In the genomic region with DNA sequence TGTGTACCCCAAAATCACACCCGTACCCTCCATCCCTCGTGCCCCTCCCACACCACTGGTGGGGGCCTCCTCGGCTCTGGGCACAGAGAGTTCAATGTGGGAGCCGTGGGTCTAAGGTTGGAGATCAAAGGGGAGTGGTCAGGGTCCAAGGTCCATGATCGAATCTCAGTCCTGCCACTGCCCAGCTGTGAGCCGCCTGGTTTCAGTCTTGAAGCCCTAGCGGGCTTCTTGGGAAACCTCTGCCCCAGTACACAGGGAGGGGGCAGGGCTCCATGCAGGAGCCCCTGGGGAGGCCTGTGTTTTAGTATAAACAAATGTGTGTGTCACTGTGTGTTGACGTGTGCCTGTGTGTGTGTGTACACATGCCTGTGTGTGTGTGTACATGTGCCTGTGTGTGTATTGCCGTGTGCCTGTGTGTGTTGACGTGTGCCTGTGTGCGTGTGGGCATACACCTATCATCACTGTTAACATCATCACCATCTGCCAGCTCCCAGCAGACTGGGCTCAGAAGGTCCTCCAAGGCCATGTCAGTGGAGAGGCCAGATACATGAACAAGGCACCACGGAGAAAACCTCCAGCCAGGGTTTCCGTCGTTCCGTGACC, we compare ENCODE assay signal across 16 cellular contexts. TPM values are rescaled to one million over a fixed set of nuclear protein-coding genes. Genes with fewer than 3 reads are reported as not detected.
DNase-seq lines count a peak whose midpoint lies in the region; ATAC-seq, FAIRE-seq and TF ChIP-seq lines count a peak whose summit lies in the region.
"Had no signal": no experiment of that assay in that cellular context is flagged by ENCODE, and none has a peak within 500 bp of the region (broad histone marks: within the 10 kb centered on the region; RNA-seq: fewer than 3 reads in every experiment).

No MANE protein-coding gene starts in this region.

- DNase-seq in WTC11 (ENCODE audit: low spot score) (no peak), kidney (peak; percentile 26), psoas muscle (peak; percentile 1 to 26), T-helper 17 cell (no peak), NCI-H1092 (lab: John Stamatoyannopoulos, UW) (no peak), H54 (ENCODE audit: insufficient read length, low spot score) (no peak)
- DNase-seq: AML-193; Caco-2; CD4-positive, CD25-positive, alpha-beta regulatory T cell; EL; NCI-H187 treated with DMSO at 0.1 percent for 48 hours; NCI-H446; NCI-H69; SIG-M5 had no signal

- WGBS in psoas muscle, 3 donors = 81 to 87% (median 84%) methylated on average over 15 of the region's 15 CpGs

- H3K4me2 ChIP-seq in BLaER1 = peak overlapping the region; percentile 29

- no peak for TF ChIP-seq CTCF in WTC11 (IDR thresholded peaks at IDR 0.05)
- TF ChIP-seq CTCF in kidney (IDR thresholded peaks at IDR 0.05; ENCODE audit: borderline replicate concordance, extremely low read depth, insufficient read depth) = no peak
- no peak for TF ChIP-seq CTCF in psoas muscle (IDR thresholded peaks at IDR 0.05)

- H3K4me3 ChIP-seq in BLaER1 (no peak overlapping the region), kidney (ENCODE audit: low read length in 2 of 2) (no peak overlapping the region), psoas muscle (no peak overlapping the region)

- CTCF ChIA-PET in WTC11 (lab: Charles Lee) = no interaction called here

- POLR2A ChIA-PET in WTC11 (lab: Charles Lee) = no interaction called here

- H3K9me3 ChIP-seq in BLaER1 (peaks cover 7% of the 10 kb centered on the region; the same call in 1 of the 2 replicates), kidney (ENCODE audit: control insufficient read depth in 1 of 2, low read length in 2 of 2) (no peaks in the 10 kb centered on the region), psoas muscle (no peaks in the 10 kb centered on the region), T-helper 17 cell (ENCODE audit: control insufficient read depth, low read length, poor library complexity, severe bottlenecking) (no peaks in the 10 kb centered on the region)

- no peaks in the 10 kb centered on the region for H3K36me3 Mint-ChIP-seq in WTC11
- H3K36me3 Mint-ChIP-seq in T-helper 17 cell (ENCODE audit: low read depth) = no peaks in the 10 kb centered on the region
- H3K36me3 Mint-ChIP-seq: CD4-positive, CD25-positive, alpha-beta regulatory T cell had no signal

- H3K27me3 ChIP-seq in BLaER1 (peaks cover 15% of the 10 kb centered on the region), psoas muscle (ENCODE audit: insufficient read depth in 3 of 3, low read length in 2 of 3) (peaks cover 0 to 6% (median 5%) of the 10 kb centered on the region in 3 donors)

- H3K9me3 Mint-ChIP-seq in WTC11 = peaks cover 8% of the 10 kb centered on the region

- H3K27me3 Mint-ChIP-seq in WTC11 (ENCODE audit: low read depth) (no peaks in the 10 kb centered on the region), T-helper 17 cell (peaks cover 18% of the 10 kb centered on the region)
- H3K27me3 Mint-ChIP-seq: CD4-positive, CD25-positive, alpha-beta regulatory T cell had no signal

- H3K27ac ChIP-seq in BLaER1 (no peak overlapping the region), kidney (ENCODE audit: low read depth in 2 of 2, low read length in 2 of 2) (no peak overlapping the region), psoas muscle (no peak overlapping the region)

- H4K20me1 ChIP-seq in BLaER1 = no peaks in the 10 kb centered on the region; the same call in 1 of the 2 replicates

- ATAC-seq in WTC11 = no peak
- peak in 1 of 4 donors; percentile 9 for ATAC-seq in psoas muscle
- ATAC-seq in T-helper 17 cell = no peak

- H3K27ac Mint-ChIP-seq in WTC11 (peak overlapping the region; percentile 45; the same call in 1 of the 2 replicates), T-helper 17 cell (no peak overlapping the region)
- H3K27ac Mint-ChIP-seq: CD4-positive, CD25-positive, alpha-beta regulatory T cell had no signal

- peaks cover 11% of the 10 kb centered on the region for H3K4me1 Mint-ChIP-seq in WTC11
- no peaks in the 10 kb centered on the region for H3K4me1 Mint-ChIP-seq in T-helper 17 cell
- H3K4me1 Mint-ChIP-seq: CD4-positive, CD25-positive, alpha-beta regulatory T cell had no signal

- FAIRE-seq in kidney (lab: Jason Lieb, UNC) (no peak), H54 (lab: Jason Lieb, UNC) (no peak)
- FAIRE-seq: RCC 7860 had no signal

- H3K4me1 ChIP-seq in BLaER1 = peaks cover 49% of the 10 kb centered on the region
- H3K4me1 ChIP-seq in kidney (ENCODE audit: control insufficient read depth in 1 of 2, insufficient read depth in 1 of 2, low read depth in 1 of 2, low read length in 2 of 2) = no peaks in the 10 kb centered on the region
- H3K4me1 ChIP-seq in psoas muscle = no peaks in the 10 kb centered on the region
- H3K4me1 ChIP-seq: Caco-2 had no signal

- TF ChIP-seq POLR2A in H54 (IDR thresholded peaks at IDR 0.05; ENCODE audit: low read depth, low read length) = no peak

- intact Hi-C loops in kidney (cut with DNase I) (no loop called here), psoas muscle (cut with DNase I) (no loop called here)

- no peaks in the 10 kb centered on the region for H3K36me3 ChIP-seq in BLaER1
- H3K36me3 ChIP-seq in kidney (ENCODE audit: control insufficient read depth in 1 of 2, insufficient read depth in 2 of 2, low read length in 2 of 2) = no peaks in the 10 kb centered on the region
- no peaks in the 10 kb centered on the region for H3K36me3 ChIP-seq in psoas muscle (ENCODE audit: insufficient read depth in 1 of 2, low read depth in 1 of 2)

- no peak overlapping the region for H3K9ac ChIP-seq in BLaER1
- no peak overlapping the region for H3K9ac ChIP-seq in kidney (ENCODE audit: low read length in 2 of 2)

- H3K4me3 Mint-ChIP-seq in WTC11 (no peak overlapping the region), T-helper 17 cell (no peak overlapping the region)
- H3K4me3 Mint-ChIP-seq: CD4-positive, CD25-positive, alpha-beta regulatory T cell had no signal

TF ChIP-seq in WTC11, 78 proteins besides CTCF, POLR2A, EP300 and RAD21 (continues in another document):
- no peak for TF ChIP-seq ZNF671 (CRISPR knock-in tag; IDR thresholded peaks at IDR 0.05)
- TF ChIP-seq SOX15 (CRISPR knock-in tag; IDR thresholded peaks at IDR 0.05) = no peak
- no peak for TF ChIP-seq ZNF138 (CRISPR knock-in tag; conservative IDR thresholded peaks at IDR 0.05)
- TF ChIP-seq CREM (CRISPR knock-in tag; IDR thresholded peaks at IDR 0.05) = no peak
- TF ChIP-seq, protein P1, sequence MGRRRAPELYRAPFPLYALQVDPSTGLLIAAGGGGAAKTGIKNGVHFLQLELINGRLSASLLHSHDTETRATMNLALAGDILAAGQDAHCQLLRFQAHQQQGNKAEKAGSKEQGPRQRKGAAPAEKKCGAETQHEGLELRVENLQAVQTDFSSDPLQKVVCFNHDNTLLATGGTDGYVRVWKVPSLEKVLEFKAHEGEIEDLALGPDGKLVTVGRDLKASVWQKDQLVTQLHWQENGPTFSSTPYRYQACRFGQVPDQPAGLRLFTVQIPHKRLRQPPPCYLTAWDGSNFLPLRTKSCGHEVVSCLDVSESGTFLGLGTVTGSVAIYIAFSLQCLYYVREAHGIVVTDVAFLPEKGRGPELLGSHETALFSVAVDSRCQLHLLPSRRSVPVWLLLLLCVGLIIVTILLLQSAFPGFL (CRISPR knock-in tag; IDR thresholded peaks at IDR 0.05; ENCODE audit: borderline replicate concordance) = no peak
- no peak for TF ChIP-seq TCF7 (CRISPR knock-in tag; IDR thresholded peaks at IDR 0.05; ENCODE audit: low read depth)
- TF ChIP-seq SP1 (CRISPR knock-in tag; conservative IDR thresholded peaks at IDR 0.05) = no peak
- TF ChIP-seq, protein P2, sequence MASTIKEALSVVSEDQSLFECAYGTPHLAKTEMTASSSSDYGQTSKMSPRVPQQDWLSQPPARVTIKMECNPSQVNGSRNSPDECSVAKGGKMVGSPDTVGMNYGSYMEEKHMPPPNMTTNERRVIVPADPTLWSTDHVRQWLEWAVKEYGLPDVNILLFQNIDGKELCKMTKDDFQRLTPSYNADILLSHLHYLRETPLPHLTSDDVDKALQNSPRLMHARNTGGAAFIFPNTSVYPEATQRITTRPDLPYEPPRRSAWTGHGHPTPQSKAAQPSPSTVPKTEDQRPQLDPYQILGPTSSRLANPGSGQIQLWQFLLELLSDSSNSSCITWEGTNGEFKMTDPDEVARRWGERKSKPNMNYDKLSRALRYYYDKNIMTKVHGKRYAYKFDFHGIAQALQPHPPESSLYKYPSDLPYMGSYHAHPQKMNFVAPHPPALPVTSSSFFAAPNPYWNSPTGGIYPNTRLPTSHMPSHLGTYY (CRISPR knock-in tag; IDR thresholded peaks at IDR 0.05) = no peak
- TF ChIP-seq, protein P3, sequence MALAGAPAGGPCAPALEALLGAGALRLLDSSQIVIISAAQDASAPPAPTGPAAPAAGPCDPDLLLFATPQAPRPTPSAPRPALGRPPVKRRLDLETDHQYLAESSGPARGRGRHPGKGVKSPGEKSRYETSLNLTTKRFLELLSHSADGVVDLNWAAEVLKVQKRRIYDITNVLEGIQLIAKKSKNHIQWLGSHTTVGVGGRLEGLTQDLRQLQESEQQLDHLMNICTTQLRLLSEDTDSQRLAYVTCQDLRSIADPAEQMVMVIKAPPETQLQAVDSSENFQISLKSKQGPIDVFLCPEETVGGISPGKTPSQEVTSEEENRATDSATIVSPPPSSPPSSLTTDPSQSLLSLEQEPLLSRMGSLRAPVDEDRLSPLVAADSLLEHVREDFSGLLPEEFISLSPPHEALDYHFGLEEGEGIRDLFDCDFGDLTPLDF (CRISPR knock-in tag; IDR thresholded peaks at IDR 0.05) = no peak

RNA-seq across cellular contexts. Expression of a gene that starts 26.5 kb away (rescaled TPM):
- total RNA-seq in WTC11 (2021) (1.8 to 3.2 TPM (median 2.4 TPM) in 3 replicates), kidney (1.6 TPM), psoas muscle (1 to 10 TPM in 1 of 4 donors, under 1 TPM in 3; 0.25 to 1.7 (median 0.47) TPM), T-helper 17 cell (under 1 TPM; 0.32 to 0.55 TPM)
- polyA plus RNA-seq in kidney (ENCODE audit: insufficient read depth, low read depth, low replicate concordance) (0.09 TPM), psoas muscle (under 1 TPM; 0.08 to 0.30 (median 0.23) TPM)

Comparison
In these comparisons a context has a peak if more than half of its experiments do, and no peak if none do; other contexts are left out.
1. DNase-seq: peak in kidney (single experiment) and psoas muscle (2 of 2); none in WTC11 (single experiment), T-helper 17 cell (0 of 3), NCI-H1092 (single experiment) and H54 (single experiment).